In the genomic region with DNA sequence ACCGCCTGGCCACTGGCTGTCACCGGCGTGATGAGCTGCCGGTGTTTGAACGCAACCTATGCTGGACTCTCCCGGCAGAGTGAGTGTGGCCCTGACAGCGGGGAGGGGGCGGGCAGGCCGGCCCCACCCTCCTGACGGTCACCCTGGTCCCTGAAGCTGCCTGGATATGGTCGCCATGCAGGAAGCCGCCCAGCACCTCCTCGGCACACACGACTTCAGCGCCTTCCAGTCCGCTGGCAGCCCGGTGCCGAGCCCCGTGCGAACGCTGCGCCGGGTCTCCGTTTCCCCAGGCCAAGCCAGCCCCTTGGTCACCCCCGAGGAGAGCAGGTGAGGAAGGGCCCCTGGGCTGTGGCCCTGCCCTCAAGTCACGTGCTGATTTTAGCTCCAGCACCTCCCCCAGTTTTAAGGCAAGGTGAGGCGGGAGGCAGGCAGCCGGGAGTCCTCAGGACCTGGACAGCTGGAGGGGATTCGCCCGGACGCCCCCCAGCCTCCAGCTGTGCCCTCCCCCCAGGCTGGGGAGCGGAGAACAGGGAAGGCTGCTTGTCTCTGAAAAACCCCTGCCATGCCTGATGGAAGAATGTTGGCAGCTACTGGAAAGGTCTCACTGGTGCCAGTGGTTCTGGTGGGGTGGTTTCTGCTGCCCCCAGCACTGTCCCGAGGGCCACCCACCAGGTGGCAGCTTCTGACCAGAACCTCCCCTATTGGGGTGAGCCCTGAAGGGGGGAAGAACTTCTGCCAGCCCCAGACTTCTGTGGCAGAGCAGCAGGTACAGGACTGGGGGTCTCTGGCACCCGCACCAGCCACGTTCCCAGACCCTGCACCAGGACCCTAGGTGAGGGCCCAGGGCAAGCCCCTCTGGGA, we compare ENCODE assay signal across 8 cellular contexts. TPM values are rescaled to one million over a fixed set of nuclear protein-coding genes. Genes with fewer than 3 reads are reported as not detected.
DNase-seq lines count a peak whose midpoint lies in the region; ATAC-seq and TF ChIP-seq lines count a peak whose summit lies in the region.

No MANE protein-coding gene starts in this region.

- no TSS peak for BruUV-seq in A673 (replicated peaks; lab: Mats Ljungman, UMichigan)

- H3K9ac ChIP-seq in HUES6 (ENCODE audit: low read length) = peak overlapping the region; percentile 83

- ATAC-seq in HG02973 (IDR thresholded peaks at IDR 0.05; ENCODE audit: unreplicated experiment) = no peak
- ATAC-seq in GM21367 (IDR thresholded peaks at IDR 0.05; ENCODE audit: unreplicated experiment) = no peak

- WGBS in mesodermal cell (ENCODE audit: insufficient coverage in 2 of 2), 2 experiments = 37 to 45% methylated on average over 32 to 34 of the region's 35 CpGs
- WGBS in thyroid gland, 2 donors = 52 to 76% methylated on average over 18 to 32 of the region's 35 CpGs

- TF ChIP-seq CTCF in A673 (conservative IDR thresholded peaks at IDR 0.05; ENCODE audit: low read depth, low read length) = no peak
- TF ChIP-seq CTCF in brain microvascular endothelial cell (IDR thresholded peaks at IDR 0.05; ENCODE audit: low read depth, low read length, missing control alignments) = peak; percentile 5
- TF ChIP-seq CTCF in thyroid gland (IDR thresholded peaks at IDR 0.05) = no peak

- no peak for TF ChIP-seq POLR2A in thyroid gland (IDR thresholded peaks at IDR 0.05)

- CTCF ChIA-PET in A673 (lab: Charles Lee) = no interaction called here

- no peak for DNase-seq in A673 (ENCODE audit: low spot score)
- DNase-seq in brain microvascular endothelial cell = no peak
- DNase-seq in kidney glomerular epithelial cell (lab: John Stamatoyannopoulos, UW) = no peak
- DNase-seq in thyroid gland = no peak

- H3K27me3 ChIP-seq in A673 (replicated peaks; ENCODE audit: insufficient read depth, low read depth, low read length, poor library complexity) = no peaks in the 10 kb centered on the region
- no peaks in the 10 kb centered on the region; the same call in 1 of the 2 replicates for H3K27me3 ChIP-seq in HUES6 (ENCODE audit: control insufficient read depth, insufficient read depth, low read length)
- no peaks in the 10 kb centered on the region for H3K27me3 ChIP-seq in brain microvascular endothelial cell (replicated peaks)
- no peaks in the 10 kb centered on the region for H3K27me3 ChIP-seq in thyroid gland

- H3K27ac ChIP-seq in A673 (ENCODE audit: low read depth, low read length, poor library complexity, severe bottlenecking) (peak overlapping the region; percentile 96), HUES6 (ENCODE audit: low read depth, low read length) (no peak overlapping the region), brain microvascular endothelial cell (no peak overlapping the region), mesodermal cell (ENCODE audit: low read depth, low read length, severe bottlenecking) (no peak overlapping the region), thyroid gland (peak overlapping the region in 1 of 3 donors; percentile 93)

- intact Hi-C loops in A673 (cut with micrococcal nuclease; ENCODE audit: unreplicated experiment) (loop anchor here (5.0 to 10.0 kb wide), 2 partner anchors 187 to 285 kb away; partner anchors contain the start of gene AGRN), thyroid gland (cut with DNase I) (no loop called here)

- H3K36me3 ChIP-seq in A673 (ENCODE audit: insufficient read depth, low read length, poor library complexity, severe bottlenecking) = peaks cover 30% of the 10 kb centered on the region
- peaks cover 49% of the 10 kb centered on the region for H3K36me3 ChIP-seq in HUES6 (ENCODE audit: control insufficient read depth, insufficient read depth, low read length)
- H3K36me3 ChIP-seq in brain microvascular endothelial cell (replicated peaks) = peaks cover 48% of the 10 kb centered on the region
- peaks cover 36% of the 10 kb centered on the region for H3K36me3 ChIP-seq in mesodermal cell (ENCODE audit: control insufficient read depth, insufficient read depth, low read length)
- H3K36me3 ChIP-seq in thyroid gland = peaks cover 35 to 38% of the 10 kb centered on the region in 2 donors

- POLR2A ChIA-PET in A673 (lab: Charles Lee; ENCODE audit: low non-redundant PET) = interaction anchor here (0.5 kb wide), 1 partner anchor 361 kb away, joined by 8 read pairs; no protein-coding TSS in a partner anchor

- peaks cover 29% of the 10 kb centered on the region for H3K4me1 ChIP-seq in A673 (ENCODE audit: insufficient read depth, low read length, poor library complexity, severe bottlenecking)
- H3K4me1 ChIP-seq in HUES6 (ENCODE audit: control insufficient read depth, insufficient read depth, low read length) = peaks cover 36% of the 10 kb centered on the region
- H3K4me1 ChIP-seq in mesodermal cell (ENCODE audit: control insufficient read depth, insufficient read depth, low read length, poor library complexity, severe bottlenecking) = peaks cover 24% of the 10 kb centered on the region
- peaks cover 32 to 34% of the 10 kb centered on the region in 2 donors for H3K4me1 ChIP-seq in thyroid gland

- H3K9me3 ChIP-seq in A673 (ENCODE audit: low read depth, low read length, poor library complexity, severe bottlenecking) (no peaks in the 10 kb centered on the region), HUES6 (ENCODE audit: control insufficient read depth, insufficient read depth, low read depth, low read length) (no peaks in the 10 kb centered on the region), mesodermal cell (ENCODE audit: control insufficient read depth, low read length) (no peaks in the 10 kb centered on the region), thyroid gland (no peaks in the 10 kb centered on the region)

- in situ Hi-C loops in brain microvascular endothelial cell (cut with HindIII; ENCODE audit: low pct_ligation_motif_present, low sequenced_read_pairs) = no loop called here

- H3K4me3 ChIP-seq in A673 (ENCODE audit: low read depth, low read length, poor library complexity, severe bottlenecking) = peak overlapping the region; percentile 88
- peak overlapping the region; percentile 89 for H3K4me3 ChIP-seq in HUES6 (ENCODE audit: low read depth, low read length)
- peak overlapping the region; percentile 66 for H3K4me3 ChIP-seq in brain microvascular endothelial cell (ENCODE audit: low read depth, low read length)
- peak overlapping the region; percentile 79 for H3K4me3 ChIP-seq in mesodermal cell (ENCODE audit: extremely low read depth, insufficient read depth, low read length, poor library complexity, severe bottlenecking)
- peak overlapping the region in 1 of 3 donors; percentile 85 for H3K4me3 ChIP-seq in thyroid gland (replicated peaks in 1 of 3)

RNA-seq across cellular contexts. Expression of gene PUSL1, which starts 1.4 kb away (rescaled TPM):
- total RNA-seq in A673 (2021) (28.5 and 31.3 TPM in 2 replicates), thyroid gland (10 to 100 TPM; 24.0 to 41.4 (median 28.0) TPM)
- polyA plus RNA-seq in mesodermal cell (2013, experiment 1 of 2) = 16.9 TPM
- 15.2 TPM for polyA plus RNA-seq in mesodermal cell (2013, experiment 2 of 2)

RNA-seq across cellular contexts. Expression of gene ACAP3, which starts 2.0 kb away (rescaled TPM):
- total RNA-seq in A673 (2021) (67.6 and 71.9 TPM in 2 replicates), thyroid gland (10 to 100 TPM; 31.6 to 51.2 (median 42.1) TPM)
- polyA plus RNA-seq in mesodermal cell (2013, experiment 1 of 2) = 39.6 TPM
- 31.9 TPM for polyA plus RNA-seq in mesodermal cell (2013, experiment 2 of 2)

RNA-seq across cellular contexts. Expression of gene INTS11, which starts 14.7 kb away (rescaled TPM):
- 156 and 182 TPM in 2 replicates for total RNA-seq in A673 (2021)
- polyA plus RNA-seq in mesodermal cell (2013, experiment 1 of 2) = 73.6 TPM
- 63.0 TPM for polyA plus RNA-seq in mesodermal cell (2013, experiment 2 of 2)
- total RNA-seq in thyroid gland = 100 to 1,000 TPM in 2 of 4 donors, 10 to 100 TPM in 2; 68.9 to 116 (median 94.7) TPM

RNA-seq across cellular contexts. Expression of gene CPTP, which starts 14.8 kb away (rescaled TPM):
- 17.0 and 20.8 TPM in 2 replicates for total RNA-seq in A673 (2021)
- 15.0 TPM for polyA plus RNA-seq in mesodermal cell (2013, experiment 1 of 2)
- 11.1 TPM for polyA plus RNA-seq in mesodermal cell (2013, experiment 2 of 2)
- total RNA-seq in thyroid gland = 10 to 100 TPM; 16.7 to 37.3 (median 24.3) TPM

RNA-seq across cellular contexts. Expression of gene TAS1R3, which starts 21.3 kb away (rescaled TPM):
- total RNA-seq in A673 (2021) (0.21 and 0.39 TPM in 2 replicates), thyroid gland (1 to 10 TPM in 2 of 4 donors, under 1 TPM in 2; 0.11 to 1.4 (median 0.68) TPM)
- polyA plus RNA-seq in mesodermal cell (2013, experiment 1 of 2) = 0.11 TPM
- 0.10 TPM for polyA plus RNA-seq in mesodermal cell (2013, experiment 2 of 2)
